1 cellular context compared by ENCODE assay signal in genomic region chr22:46052801-46053562, GRCh38.
TF ChIP-seq lines count a peak whose summit lies in the region.

No MANE protein-coding gene starts in this region.

TF ChIP-seq in WTC11, 78 proteins besides CTCF, POLR2A, EP300 and RAD21 (continued from another document):
- TF ChIP-seq PRDM15 (CRISPR knock-in tag; IDR thresholded peaks at IDR 0.05) (no peak), FOXK1 (CRISPR knock-in tag; IDR thresholded peaks at IDR 0.05) (no peak)
TF ChIP-seq in WTC11: peak in this region for 0.
